In genomic region chr17:78289802-78290363, GRCh38 we compare ENCODE assay signal across 8 cellular contexts. TPM values are rescaled to one million over a fixed set of nuclear protein-coding genes. Genes with fewer than 3 reads are reported as not detected.
DNase-seq lines count a peak whose midpoint lies in the region; ATAC-seq and TF ChIP-seq lines count a peak whose summit lies in the region.

No MANE protein-coding gene starts in this region.

- no peak overlapping the region for H3K4me3 ChIP-seq in adrenal gland
- no peak overlapping the region for H3K4me3 ChIP-seq in left ventricle myocardium inferior

- peaks cover 0 to 2% (median 2%) of the 10 kb centered on the region in 3 donors for H3K4me1 Mint-ChIP-seq in T-cell

- H3K27me3 ChIP-seq in adrenal gland (no peaks in the 10 kb centered on the region), left ventricle myocardium inferior (ENCODE audit: low read depth) (no peaks in the 10 kb centered on the region)

- peak; percentile 97 to 99 (median 99) for ATAC-seq in T-cell (replicated peaks in 1 of 4)
- ATAC-seq in HG03159 (IDR thresholded peaks at IDR 0.05; ENCODE audit: unreplicated experiment) = no peak
- ATAC-seq in HG03571 (IDR thresholded peaks at IDR 0.05; ENCODE audit: unreplicated experiment) = no peak

- H3K27ac ChIP-seq in adrenal gland = no peak overlapping the region
- no peak overlapping the region for H3K27ac ChIP-seq in left ventricle myocardium inferior (replicated peaks)

- H3K27me3 Mint-ChIP-seq in T-cell = no peaks in the 10 kb centered on the region

- CTCF ChIA-PET in T-cell (lab: Charles Lee) = interaction anchor here (0.7 to 1.9 kb wide), 3 partner anchors 92 to 132 kb away, joined by 3 to 7 read pairs (median 4); no protein-coding TSS in a partner anchor

- no peak overlapping the region for H3K4me3 Mint-ChIP-seq in T-cell

- H3K9me3 ChIP-seq in adrenal gland (replicated peaks in 1 of 3) = no peaks in the 10 kb centered on the region
- no peaks in the 10 kb centered on the region for H3K9me3 ChIP-seq in left ventricle myocardium inferior (replicated peaks)

- 24 to 27% (median 26%) methylated on average over 14 to 15 of the region's 15 CpGs for WGBS in adrenal gland, 4 donors

- peak; percentile 91 for TF ChIP-seq CTCF in GM12873 (IDR thresholded peaks at IDR 0.05; ENCODE audit: insufficient read depth, low read depth, low read length, missing control alignments)
- peak; percentile 56 to 95 (median 82) for TF ChIP-seq CTCF in adrenal gland (IDR thresholded peaks at IDR 0.05)
- TF ChIP-seq CTCF in left ventricle myocardium inferior (IDR thresholded peaks at IDR 0.05; ENCODE audit: borderline replicate concordance) = peak; percentile 82

- H3K4me1 ChIP-seq in adrenal gland (replicated peaks in 1 of 2) (no peaks in the 10 kb centered on the region), left ventricle myocardium inferior (peaks cover 22% of the 10 kb centered on the region)

- no peaks in the 10 kb centered on the region for H3K36me3 Mint-ChIP-seq in T-cell

- DNase-seq in NCI-H1694 treated with DMSO at 0.1 percent for 48 hours (lab: John Stamatoyannopoulos, UW) (peak; percentile 82), T-cell (peak; percentile 49 to 81 (median 72)), adrenal gland (peak; percentile 74 to 90 (median 85)), left ventricle myocardium inferior (peak; percentile 77), retina (peak; percentile 78)

- no peaks in the 10 kb centered on the region for H3K36me3 ChIP-seq in adrenal gland (replicated peaks in 1 of 2)
- no peaks in the 10 kb centered on the region for H3K36me3 ChIP-seq in left ventricle myocardium inferior

- TF ChIP-seq POLR2A in adrenal gland (IDR thresholded peaks at IDR 0.05) = no peak

- no peaks in the 10 kb centered on the region for H3K9me3 Mint-ChIP-seq in T-cell

- intact Hi-C loops in adrenal gland (cut with DNase I) (loop anchor here (5.0 kb wide), 2 partner anchors 72 to 132 kb away; partner anchors contain the start of gene SOCS3 (in 1 of the 2)), left ventricle myocardium inferior (cut with micrococcal nuclease) (loop anchor here (5.0 kb wide), 1 partner anchor 132 kb away; no protein-coding TSS in a partner anchor)

- no peak overlapping the region for H3K27ac Mint-ChIP-seq in T-cell

- POLR2A ChIA-PET in T-cell (lab: Charles Lee) = interaction anchor here in 1 of 2 donors (0.6 kb wide), 1 partner anchor 50 kb away, joined by 5 read pairs; no protein-coding TSS in a partner anchor

RNA-seq across cellular contexts. Expression of gene TMEM235, which starts 58.5 kb away (rescaled TPM):
- total RNA-seq in T-cell (not detected), adrenal gland (not detected), left ventricle myocardium inferior (not detected)
- polyA plus RNA-seq in adrenal gland = under 1 TPM in 1 of 3 donors, not detected in 2; 0.07 TPM

Comparison
In these comparisons a context has a peak if more than half of its experiments do, and no peak if none do; other contexts are left out.
1. ATAC-seq: peak in T-cell (4 of 4); none in HG03159 (single experiment) and HG03571 (single experiment).
2. Peak in every context shown above with its lines, with median percentiles within 50 percentile points of each other: CTCF ChIP-seq and DNase-seq.